2 cellular contexts compared by ENCODE assay signal in genomic region chr14:95649230-95649629, GRCh38.
A peak's percentile ranks its signal among the peaks of the same experiment; 100 is the strongest.
TF ChIP-seq lines count a peak whose summit lies in the region.

No MANE protein-coding gene starts in this region.

TF ChIP-seq in HepG2, 621 proteins besides CTCF, POLR2A, EP300 and RAD21 (continues in another document):
- no peak for TF ChIP-seq PATZ1 (CRISPR knock-in tag; IDR thresholded peaks at IDR 0.05)
- TF ChIP-seq, protein P1, sequence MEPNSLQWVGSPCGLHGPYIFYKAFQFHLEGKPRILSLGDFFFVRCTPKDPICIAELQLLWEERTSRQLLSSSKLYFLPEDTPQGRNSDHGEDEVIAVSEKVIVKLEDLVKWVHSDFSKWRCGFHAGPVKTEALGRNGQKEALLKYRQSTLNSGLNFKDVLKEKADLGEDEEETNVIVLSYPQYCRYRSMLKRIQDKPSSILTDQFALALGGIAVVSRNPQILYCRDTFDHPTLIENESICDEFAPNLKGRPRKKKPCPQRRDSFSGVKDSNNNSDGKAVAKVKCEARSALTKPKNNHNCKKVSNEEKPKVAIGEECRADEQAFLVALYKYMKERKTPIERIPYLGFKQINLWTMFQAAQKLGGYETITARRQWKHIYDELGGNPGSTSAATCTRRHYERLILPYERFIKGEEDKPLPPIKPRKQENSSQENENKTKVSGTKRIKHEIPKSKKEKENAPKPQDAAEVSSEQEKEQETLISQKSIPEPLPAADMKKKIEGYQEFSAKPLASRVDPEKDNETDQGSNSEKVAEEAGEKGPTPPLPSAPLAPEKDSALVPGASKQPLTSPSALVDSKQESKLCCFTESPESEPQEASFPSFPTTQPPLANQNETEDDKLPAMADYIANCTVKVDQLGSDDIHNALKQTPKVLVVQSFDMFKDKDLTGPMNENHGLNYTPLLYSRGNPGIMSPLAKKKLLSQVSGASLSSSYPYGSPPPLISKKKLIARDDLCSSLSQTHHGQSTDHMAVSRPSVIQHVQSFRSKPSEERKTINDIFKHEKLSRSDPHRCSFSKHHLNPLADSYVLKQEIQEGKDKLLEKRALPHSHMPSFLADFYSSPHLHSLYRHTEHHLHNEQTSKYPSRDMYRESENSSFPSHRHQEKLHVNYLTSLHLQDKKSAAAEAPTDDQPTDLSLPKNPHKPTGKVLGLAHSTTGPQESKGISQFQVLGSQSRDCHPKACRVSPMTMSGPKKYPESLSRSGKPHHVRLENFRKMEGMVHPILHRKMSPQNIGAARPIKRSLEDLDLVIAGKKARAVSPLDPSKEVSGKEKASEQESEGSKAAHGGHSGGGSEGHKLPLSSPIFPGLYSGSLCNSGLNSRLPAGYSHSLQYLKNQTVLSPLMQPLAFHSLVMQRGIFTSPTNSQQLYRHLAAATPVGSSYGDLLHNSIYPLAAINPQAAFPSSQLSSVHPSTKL (CRISPR knock-in tag; IDR thresholded peaks at IDR 0.05), result peak; percentile 54
- TF ChIP-seq RERE (CRISPR knock-in tag; IDR thresholded peaks at IDR 0.05; ENCODE audit: low read depth), result no peak
- peak; percentile 84 for TF ChIP-seq FOXA3 (CRISPR knock-in tag; IDR thresholded peaks at IDR 0.05)
- TF ChIP-seq PHF21A (CRISPR knock-in tag; IDR thresholded peaks at IDR 0.05), result no peak
- TF ChIP-seq, protein P2, sequence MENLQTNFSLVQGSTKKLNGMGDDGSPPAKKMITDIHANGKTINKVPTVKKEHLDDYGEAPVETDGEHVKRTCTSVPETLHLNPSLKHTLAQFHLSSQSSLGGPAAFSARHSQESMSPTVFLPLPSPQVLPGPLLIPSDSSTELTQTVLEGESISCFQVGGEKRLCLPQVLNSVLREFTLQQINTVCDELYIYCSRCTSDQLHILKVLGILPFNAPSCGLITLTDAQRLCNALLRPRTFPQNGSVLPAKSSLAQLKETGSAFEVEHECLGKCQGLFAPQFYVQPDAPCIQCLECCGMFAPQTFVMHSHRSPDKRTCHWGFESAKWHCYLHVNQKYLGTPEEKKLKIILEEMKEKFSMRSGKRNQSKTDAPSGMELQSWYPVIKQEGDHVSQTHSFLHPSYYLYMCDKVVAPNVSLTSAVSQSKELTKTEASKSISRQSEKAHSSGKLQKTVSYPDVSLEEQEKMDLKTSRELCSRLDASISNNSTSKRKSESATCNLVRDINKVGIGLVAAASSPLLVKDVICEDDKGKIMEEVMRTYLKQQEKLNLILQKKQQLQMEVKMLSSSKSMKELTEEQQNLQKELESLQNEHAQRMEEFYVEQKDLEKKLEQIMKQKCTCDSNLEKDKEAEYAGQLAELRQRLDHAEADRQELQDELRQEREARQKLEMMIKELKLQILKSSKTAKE (CRISPR knock-in tag; IDR thresholded peaks at IDR 0.05; ENCODE audit: borderline replicate concordance), result peak; percentile 79; the same call in 1 of the 2 replicates
- TF ChIP-seq SALL1 (CRISPR knock-in tag; IDR thresholded peaks at IDR 0.05), result 0 out of 2 replicates have a peak, but pooled peaks have one; percentile 25
- TF ChIP-seq SOX13 (IDR thresholded peaks at IDR 0.05), result no peak
- TF ChIP-seq SOX13 (CRISPR knock-in tag; conservative IDR thresholded peaks at IDR 0.05 in 1 of 2, IDR thresholded peaks at IDR 0.05 in 1 of 2), result peak in 1 of 2 experiments; percentile 40; a peak in 1 of 4 replicates
- no peak for TF ChIP-seq ZSCAN9 (CRISPR knock-in tag; IDR thresholded peaks at IDR 0.05; ENCODE audit: borderline replicate concordance)

TF ChIP-seq in H1, 55 proteins besides CTCF, POLR2A, EP300 and RAD21:
- TF ChIP-seq E2F6 (IDR thresholded peaks at IDR 0.05), result 0 out of 2 replicates have a peak, but pooled peaks have one; percentile 14
- no peak for TF ChIP-seq TCF12 (IDR thresholded peaks at IDR 0.05; ENCODE audit: low read depth, low read length)
- no peak for TF ChIP-seq MAFK (IDR thresholded peaks at IDR 0.05; ENCODE audit: low read depth, low read length)
- TF ChIP-seq EGR1 (IDR thresholded peaks at IDR 0.05; ENCODE audit: borderline replicate concordance, low read depth, low read length), result no peak
- no peak for TF ChIP-seq KDM5A (IDR thresholded peaks at IDR 0.05; ENCODE audit: low read length)
- TF ChIP-seq SP2 (IDR thresholded peaks at IDR 0.05; ENCODE audit: low read length), result no peak
- TF ChIP-seq TAF1 (IDR thresholded peaks at IDR 0.05; ENCODE audit: low read depth, low read length), result no peak
- TF ChIP-seq ZNF274 (IDR thresholded peaks at IDR 0.05; ENCODE audit: borderline replicate concordance, extremely low read depth, low read length), result no peak
TF ChIP-seq in H1: peak in this region for 1.
